8 cellular contexts compared by ENCODE assay signal in genomic region chr6:2725999-2726567, GRCh38. TPM values are rescaled to one million over a fixed set of nuclear protein-coding genes. Genes with fewer than 3 reads are reported as not detected.
DNase-seq lines count a peak whose midpoint lies in the region; ATAC-seq and TF ChIP-seq lines count a peak whose summit lies in the region.

No MANE protein-coding gene starts in this region.

- H3K4me3 Mint-ChIP-seq in activated T-cell treated with anti-CD3 and anti-CD28 coated beads, Interleukin-2, amount 50 U/mL, for 72 hours = no peak overlapping the region
- H3K4me3 Mint-ChIP-seq in stimulated activated memory B cell treated with anti-CD40 and anti-IgM and Interleukin-4, amounts not matched to agents 10 μg/mL and 1 μg/mL and 100 μg/mL, for 72 hours = no peak overlapping the region
- no peak overlapping the region for H3K4me3 Mint-ChIP-seq in CD4-positive, alpha-beta T cell

- no peaks in the 10 kb centered on the region for H3K36me3 ChIP-seq in Karpas-422 (ENCODE audit: insufficient read depth, low read length)

- peaks cover 2 to 8% of the 10 kb centered on the region in 2 donors for H3K36me3 Mint-ChIP-seq in activated T-cell treated with anti-CD3 and anti-CD28 coated beads, Interleukin-2, amount 50 U/mL, for 72 hours (ENCODE audit: insufficient read depth in 2 of 2)
- H3K36me3 Mint-ChIP-seq in stimulated activated memory B cell treated with anti-CD40 and anti-IgM and Interleukin-4, amounts not matched to agents 10 μg/mL and 1 μg/mL and 100 μg/mL, for 72 hours = peaks cover 18% of the 10 kb centered on the region
- H3K36me3 Mint-ChIP-seq in CD4-positive, alpha-beta T cell (ENCODE audit: low read depth) = peaks cover 8% of the 10 kb centered on the region

- no peak overlapping the region for H3K9ac ChIP-seq in Karpas-422 (ENCODE audit: low read length)

- DNase-seq in activated T-cell treated with anti-CD3 and anti-CD28 coated beads, Interleukin-2, amount 50 U/mL, for 72 hours = no peak
- DNase-seq in activated T-cell treated with anti-CD3 and anti-CD28 coated beads, Interleukin-2, amount 50 U/mL, for 48 hours = no peak
- DNase-seq in Karpas-422 (no peak), choroid plexus epithelial cell (ENCODE audit: low read depth) (peak; percentile 85), GM03348 (ENCODE audit: low spot score) (no peak), activated gamma-delta T cell treated with Interleukin-2 at 50 U/mL for 16 hours (no peak)
- no peak for DNase-seq in CD4-positive, alpha-beta T cell

- 0 out of 2 replicates have a peak overlapping the region, but pooled peaks have one; percentile 36 for H2AFZ ChIP-seq in Karpas-422 (ENCODE audit: low read length)

- intact Hi-C loops in CD4-positive, alpha-beta T cell (cut with DNase I, micrococcal nuclease) = no loop called here

- H3K4me1 Mint-ChIP-seq in activated T-cell treated with anti-CD3 and anti-CD28 coated beads, Interleukin-2, amount 50 U/mL, for 72 hours (ENCODE audit: low read depth) = no peaks in the 10 kb centered on the region
- peaks cover 12% of the 10 kb centered on the region for H3K4me1 Mint-ChIP-seq in stimulated activated memory B cell treated with anti-CD40 and anti-IgM and Interleukin-4, amounts not matched to agents 10 μg/mL and 1 μg/mL and 100 μg/mL, for 72 hours
- no peaks in the 10 kb centered on the region for H3K4me1 Mint-ChIP-seq in CD4-positive, alpha-beta T cell (ENCODE audit: low read depth)

- no peaks in the 10 kb centered on the region for H3K27me3 ChIP-seq in Karpas-422 (ENCODE audit: low read length)
- no peaks in the 10 kb centered on the region for H3K27me3 ChIP-seq in CD4-positive, alpha-beta T cell (ENCODE audit: control insufficient read depth, insufficient read depth, low read length)

- no peak overlapping the region for H3K27ac Mint-ChIP-seq in activated T-cell treated with anti-CD3 and anti-CD28 coated beads, Interleukin-2, amount 50 U/mL, for 72 hours
- H3K27ac Mint-ChIP-seq in stimulated activated memory B cell treated with anti-CD40 and anti-IgM and Interleukin-4, amounts not matched to agents 10 μg/mL and 1 μg/mL and 100 μg/mL, for 72 hours = peak overlapping the region; percentile 64
- no peak overlapping the region for H3K27ac Mint-ChIP-seq in CD4-positive, alpha-beta T cell

- no peak overlapping the region for H3K4me3 ChIP-seq in Karpas-422 (ENCODE audit: low read length)
- no peak overlapping the region for H3K4me3 ChIP-seq in choroid plexus epithelial cell (ENCODE audit: low read depth, low read length)

- no peaks in the 10 kb centered on the region for H3K9me3 ChIP-seq in Karpas-422 (ENCODE audit: low read length)
- peaks cover 5% of the 10 kb centered on the region for H3K9me3 ChIP-seq in CD4-positive, alpha-beta T cell (ENCODE audit: control insufficient read depth, low read length)

- no peak overlapping the region for H3K4me2 ChIP-seq in Karpas-422 (ENCODE audit: low read depth, low read length, poor library complexity, severe bottlenecking)

- H3K9me2 ChIP-seq in Karpas-422 (replicated peaks; ENCODE audit: insufficient read depth, low read length) = no peaks in the 10 kb centered on the region

- CTCF ChIA-PET in CD4-positive, alpha-beta T cell (lab: Charles Lee) = no interaction called here

- H4K20me1 ChIP-seq in Karpas-422 (ENCODE audit: insufficient read depth, low read depth, low read length) = no peaks in the 10 kb centered on the region; the same call in 1 of the 2 replicates

- H3K27me3 Mint-ChIP-seq in activated T-cell treated with anti-CD3 and anti-CD28 coated beads, Interleukin-2, amount 50 U/mL, for 72 hours (ENCODE audit: low read depth) = peaks cover 23% of the 10 kb centered on the region
- H3K27me3 Mint-ChIP-seq in stimulated activated memory B cell treated with anti-CD40 and anti-IgM and Interleukin-4, amounts not matched to agents 10 μg/mL and 1 μg/mL and 100 μg/mL, for 72 hours = peaks cover 13% of the 10 kb centered on the region
- peaks cover 5% of the 10 kb centered on the region for H3K27me3 Mint-ChIP-seq in CD4-positive, alpha-beta T cell

- POLR2A ChIA-PET in CD4-positive, alpha-beta T cell (lab: Charles Lee) = no interaction called here

- no peak for TF ChIP-seq CTCF in choroid plexus epithelial cell (conservative IDR thresholded peaks at IDR 0.05; ENCODE audit: low read depth, low read length)
- TF ChIP-seq CTCF in CD4-positive, alpha-beta T cell (IDR thresholded peaks at IDR 0.05) = no peak

- ATAC-seq in activated T-cell treated with anti-CD3 and anti-CD28 coated beads, Interleukin-2, amount 50 U/mL, for 72 hours (replicated peaks in 1 of 2) = peak; percentile 25 to 52
- peak; percentile 78 for ATAC-seq in stimulated activated memory B cell treated with anti-CD40 and anti-IgM and Interleukin-4, amounts not matched to agents 10 μg/mL and 1 μg/mL and 100 μg/mL, for 72 hours
- ATAC-seq in CD4-positive, alpha-beta T cell (ENCODE audit: poor library complexity) = no peak

- H3K27ac ChIP-seq in Karpas-422 (ENCODE audit: low read length) = no peak overlapping the region
- H3K27ac ChIP-seq in CD4-positive, alpha-beta T cell (ENCODE audit: low read depth, low read length) = no peak overlapping the region

- peaks cover 0 to 6% of the 10 kb centered on the region in 2 donors for H3K9me3 Mint-ChIP-seq in activated T-cell treated with anti-CD3 and anti-CD28 coated beads, Interleukin-2, amount 50 U/mL, for 72 hours
- H3K9me3 Mint-ChIP-seq in stimulated activated memory B cell treated with anti-CD40 and anti-IgM and Interleukin-4, amounts not matched to agents 10 μg/mL and 1 μg/mL and 100 μg/mL, for 72 hours = peaks cover 8% of the 10 kb centered on the region
- peaks cover 2% of the 10 kb centered on the region for H3K9me3 Mint-ChIP-seq in CD4-positive, alpha-beta T cell

- no peaks in the 10 kb centered on the region for H3K79me2 ChIP-seq in Karpas-422 (ENCODE audit: low read length)

- peaks cover 22% of the 10 kb centered on the region for H3K4me1 ChIP-seq in Karpas-422 (ENCODE audit: low read length)

RNA-seq across cellular contexts. Expression of gene MYLK4, which starts 24.6 kb away (rescaled TPM):
- total RNA-seq in activated T-cell treated with anti-CD3 and anti-CD28 coated beads, Interleukin-2, amount 50 U/mL, for 72 hours = under 1 TPM; 0.37 to 0.72 TPM
- 0.07 and 0.78 TPM in 2 replicates for total RNA-seq in Karpas-422 (2014; rRNA removed; shearing (Covaris generic); ENCODE audit: low replicate concordance)
- total RNA-seq in CD4-positive, alpha-beta T cell = 1 to 10 TPM; 1.6 to 2.0 TPM

RNA-seq across cellular contexts. Expression of gene WRNIP1, which starts 39.1 kb away (rescaled TPM):
- 10 to 100 TPM; 40.9 to 47.1 TPM for total RNA-seq in activated T-cell treated with anti-CD3 and anti-CD28 coated beads, Interleukin-2, amount 50 U/mL, for 72 hours
- total RNA-seq in Karpas-422 (2014; rRNA removed; shearing (Covaris generic); ENCODE audit: low replicate concordance) = 47.9 and 80.2 TPM in 2 replicates
- total RNA-seq in CD4-positive, alpha-beta T cell = 10 to 100 TPM; 22.4 to 25.2 TPM
